8 cellular contexts compared by ENCODE assay signal in genomic region chr11:36540998-36541397, GRCh38. TPM values are rescaled to one million over a fixed set of nuclear protein-coding genes. Genes with fewer than 3 reads are reported as not detected.
A peak's percentile ranks its signal among the peaks of the same experiment; 100 is the strongest.
DNase-seq lines count a peak whose midpoint lies in the region; ATAC-seq and TF ChIP-seq lines count a peak whose summit lies in the region.

No MANE protein-coding gene starts in this region.

- DNase-seq in activated naive CD4-positive, alpha-beta T cell treated with Interleukin-2 at 50 U/mL for 16 hours, result peak; percentile 16
- no peak for DNase-seq in activated naive CD4-positive, alpha-beta T cell (lab: John Stamatoyannopoulos, UW)
- DNase-seq in HPDE6-E6E7 (ENCODE audit: extremely low spot score) (peak; percentile 35), RPMI7951 (ENCODE audit: low read depth) (peak; percentile 52), fibroblast of mammary gland (ENCODE audit: low read depth) (peak; percentile 73), pulmonary artery endothelial cell (ENCODE audit: low read depth, low spot score) (peak; percentile 13), mesenteric fat pad (ENCODE audit: low spot score) (no peak)

- peak; percentile 99 for ATAC-seq in GM21717 (IDR thresholded peaks at IDR 0.05; ENCODE audit: unreplicated experiment)

- TF ChIP-seq CTCF in fibroblast of mammary gland (conservative IDR thresholded peaks at IDR 0.05; ENCODE audit: control insufficient read depth, insufficient read depth, low read depth, low read length), result peak; percentile 46

- no peak overlapping the region for H3K4me3 ChIP-seq in fibroblast of mammary gland (ENCODE audit: control insufficient read depth, low read depth, low read length)

RNA-seq across cellular contexts. Expression of gene RAG1, which starts 26.8 kb away (rescaled TPM):
- 0.48 and 0.68 TPM in 2 replicates for total RNA-seq in RPMI7951 (2014; rRNA removed; shearing (Covaris generic))
- total RNA-seq in pulmonary artery endothelial cell (0.78 and 1.1 TPM in 2 replicates), mesenteric fat pad (0.35 TPM)

RNA-seq across cellular contexts. Expression of gene TRAF6, which starts 30.9 kb away (rescaled TPM):
- total RNA-seq in RPMI7951 (2014; rRNA removed; shearing (Covaris generic)), result 5.0 and 7.2 TPM in 2 replicates
- total RNA-seq in pulmonary artery endothelial cell (7.6 and 11.5 TPM in 2 replicates), mesenteric fat pad (13.4 TPM)

RNA-seq across cellular contexts. Expression of gene IFTAP, which starts 53.3 kb away (rescaled TPM):
- 40.8 and 58.0 TPM in 2 replicates for total RNA-seq in RPMI7951 (2014; rRNA removed; shearing (Covaris generic))
- total RNA-seq in pulmonary artery endothelial cell (30.3 and 33.2 TPM in 2 replicates), mesenteric fat pad (11.3 TPM)

RNA-seq across cellular contexts. Expression of gene RAG2, which starts 57.0 kb away (rescaled TPM):
- total RNA-seq in RPMI7951 (2014; rRNA removed; shearing (Covaris generic)), result not detected in 2 replicates
- total RNA-seq in pulmonary artery endothelial cell (not detected in 2 replicates), mesenteric fat pad (not detected)

Comparison
In these comparisons a context has a peak if more than half of its experiments do, and no peak if none do; other contexts are left out.
1. DNase-seq: peak in activated naive CD4-positive, alpha-beta T cell treated with Interleukin-2 at 50 U/mL for 16 hours (single experiment), HPDE6-E6E7 (single experiment), RPMI7951 (single experiment), fibroblast of mammary gland (single experiment) and pulmonary artery endothelial cell (single experiment); none in activated naive CD4-positive, alpha-beta T cell (0 of 4) and mesenteric fat pad (single experiment).